Comparison of ENCODE assay signal across 11 cellular contexts in the genomic region with DNA sequence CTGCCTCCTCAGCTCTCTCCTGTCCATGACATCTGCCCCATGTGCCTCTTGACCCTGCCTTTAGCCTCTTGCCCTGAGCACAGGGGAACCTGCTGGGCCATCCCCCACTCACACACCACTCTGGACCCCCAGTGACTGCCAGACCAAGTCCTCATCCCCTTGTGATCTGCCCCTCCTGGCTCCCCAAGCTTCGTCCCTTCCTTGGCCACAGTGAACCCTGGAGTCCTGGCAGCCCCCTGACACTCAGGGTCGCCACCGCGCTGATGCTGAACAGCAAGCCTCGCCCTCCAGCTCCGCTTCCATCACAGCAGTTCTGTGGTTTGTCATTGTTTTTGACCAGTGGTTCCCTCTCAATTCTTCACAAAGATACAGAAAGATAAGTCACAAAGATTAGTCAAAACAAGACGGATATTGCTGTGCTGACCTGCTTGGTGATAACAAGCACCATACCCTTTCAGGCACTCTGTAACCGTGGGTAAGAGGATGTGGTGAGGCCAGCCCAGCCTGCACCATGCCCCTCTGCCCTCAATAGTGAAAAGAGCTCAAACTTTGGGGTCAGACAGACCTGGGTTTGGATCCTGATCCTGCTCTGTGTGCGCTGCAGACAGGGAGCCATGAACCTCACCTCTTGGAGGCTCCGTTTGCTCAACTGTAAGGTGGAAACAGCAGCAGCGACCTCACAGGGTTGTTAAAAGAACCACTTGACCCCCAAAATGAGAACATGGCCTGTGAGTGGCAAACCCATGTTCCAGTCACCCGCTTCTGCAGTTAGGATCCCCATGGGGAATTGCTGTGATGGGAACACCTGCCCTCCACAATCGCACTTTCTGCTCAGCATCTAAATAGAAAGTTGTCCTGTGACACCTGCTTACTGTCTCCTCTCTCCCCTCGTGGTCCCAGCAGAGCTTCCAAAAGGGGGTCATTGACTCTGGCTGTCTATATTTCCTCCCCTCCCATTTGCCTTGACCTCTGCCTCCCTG.
DNase-seq lines count a peak whose midpoint lies in the region; ATAC-seq, FAIRE-seq and TF ChIP-seq lines count a peak whose summit lies in the region.
"Had no signal": no experiment of that assay in that cellular context is flagged by ENCODE, and none has a peak within 500 bp of the region (broad histone marks: within the 10 kb centered on the region; RNA-seq: fewer than 3 reads in every experiment).

No MANE protein-coding gene starts in this region.

- H3K27ac ChIP-seq in pancreas = no peak overlapping the region
- H3K27ac ChIP-seq: hepatocyte had no signal

- H3K9me3 ChIP-seq in mucosa of descending colon (no peaks in the 10 kb centered on the region), pancreas (no peaks in the 10 kb centered on the region)

- 52 to 58% methylated on average over 14 of the region's 14 CpGs for WGBS in pancreas, 2 donors

- H3K4me1 ChIP-seq in mucosa of descending colon (ENCODE audit: low read depth) (peaks cover 2% of the 10 kb centered on the region), pancreas (no peaks in the 10 kb centered on the region)

- peak; percentile 4 for DNase-seq in OCI-M1 (lab: John Stamatoyannopoulos, UW)
- no peak for DNase-seq in mucosa of descending colon
- no peak for DNase-seq in MV-4-11 (lab: John Stamatoyannopoulos, UW)
- no peak for DNase-seq in pancreas
- no peak for DNase-seq in HK-2 (ENCODE audit: unreplicated experiment)
- DNase-seq: caudate nucleus, NCI-H2107, posterior cingulate gyrus had no signal

- H3K4me3 ChIP-seq in mucosa of descending colon (no peak overlapping the region), pancreas (no peak overlapping the region)
- H3K4me3 ChIP-seq: hepatocyte had no signal

- H3K36me3 ChIP-seq in mucosa of descending colon (ENCODE audit: low read depth) (no peaks in the 10 kb centered on the region), pancreas (no peaks in the 10 kb centered on the region)

- TF ChIP-seq CTCF in mucosa of descending colon (IDR thresholded peaks at IDR 0.05) = no peak
- no peak for TF ChIP-seq CTCF in pancreas (IDR thresholded peaks at IDR 0.05)

- intact Hi-C loops in mucosa of descending colon (cut with DNase I, micrococcal nuclease) = no loop called here
- intact Hi-C loops in pancreas (cut with DNase I) = no loop called here

- ATAC-seq in GM18502 (IDR thresholded peaks at IDR 0.05; ENCODE audit: poor library complexity, unreplicated experiment) (peak; percentile 83), GM21529 (IDR thresholded peaks at IDR 0.05; ENCODE audit: unreplicated experiment) (peak; percentile 85), mucosa of descending colon (peak; percentile 54), pancreas (no peak)

- no peak for FAIRE-seq in pancreas (lab: Jason Lieb, UNC)

- H3K27me3 ChIP-seq in pancreas = no peaks in the 10 kb centered on the region

Comparison
In these comparisons a context has a peak if more than half of its experiments do, and no peak if none do; other contexts are left out.
1. ATAC-seq: peak in GM18502 (single experiment), GM21529 (single experiment) and mucosa of descending colon (single experiment); none in pancreas (0 of 4).